Comparison of ENCODE assay signal across 8 cellular contexts in genomic region chr3:43691120-43692002, GRCh38. TPM values are rescaled to one million over a fixed set of nuclear protein-coding genes. Genes with fewer than 3 reads are reported as not detected.
DNase-seq lines count a peak whose midpoint lies in the region; ATAC-seq and TF ChIP-seq lines count a peak whose summit lies in the region.

No MANE protein-coding gene starts in this region.

- H4K20me1 ChIP-seq in OCI-LY3 (ENCODE audit: insufficient read depth, low read length): no peaks in the 10 kb centered on the region

- DNase-seq in AG08395 (ENCODE audit: low spot score) (peak; percentile 19), activated gamma-delta T cell treated with Interleukin-2 at 50 U/mL for 16 hours (peak; percentile 28), neuronal stem cell (ENCODE audit: low spot score) (peak; percentile 36), thoracic aorta (ENCODE audit: low spot score) (peak; percentile 36)

- TF ChIP-seq CTCF in OCI-LY3 (IDR thresholded peaks at IDR 0.05; ENCODE audit: low read depth, low read length) (no peak; the same call in 1 of the 2 replicates), gastroesophageal sphincter (IDR thresholded peaks at IDR 0.05) (no peak), thoracic aorta (IDR thresholded peaks at IDR 0.05) (no peak)

- H4K8ac ChIP-seq in neuronal stem cell (ENCODE audit: low read depth, low read length): no peak overlapping the region

- H3K14ac ChIP-seq in neuronal stem cell (ENCODE audit: low read length): no peak overlapping the region

- peak overlapping the region; percentile 45 for H2BK5ac ChIP-seq in neuronal stem cell (ENCODE audit: low read length)

- H3K79me2 ChIP-seq in OCI-LY3 (ENCODE audit: low read length): peaks cover 47% of the 10 kb centered on the region

- no peak overlapping the region for H2BK15ac ChIP-seq in neuronal stem cell (ENCODE audit: low read length)

- no peak overlapping the region for H2AK5ac ChIP-seq in neuronal stem cell (ENCODE audit: low read depth, low read length)

- peak overlapping the region; percentile 44 for H3K27ac ChIP-seq in OCI-LY3 (ENCODE audit: low read length)
- H3K27ac ChIP-seq in gastroesophageal sphincter: peak overlapping the region; percentile 81 to 98 (median 96)
- H3K27ac ChIP-seq in neuronal stem cell (replicated peaks; ENCODE audit: low read length): peak overlapping the region; percentile 66
- H3K27ac ChIP-seq in thoracic aorta: peak overlapping the region; percentile 85 to 91

- H3K9ac ChIP-seq in OCI-LY3 (ENCODE audit: low read length) (peak overlapping the region; percentile 83), neuronal stem cell (ENCODE audit: low read depth, low read length, poor library complexity) (peak overlapping the region; percentile 82)

- no peaks in the 10 kb centered on the region for H3K9me3 ChIP-seq in OCI-LY3 (ENCODE audit: insufficient read depth, low read length)
- H3K9me3 ChIP-seq in gastroesophageal sphincter: no peaks in the 10 kb centered on the region
- no peaks in the 10 kb centered on the region for H3K9me3 ChIP-seq in neuronal stem cell (replicated peaks in 1 of 2; ENCODE audit: control insufficient read depth in 2 of 2, insufficient read depth in 1 of 2, low read depth in 1 of 2, low read length in 2 of 2)
- H3K9me3 ChIP-seq in thoracic aorta: no peaks in the 10 kb centered on the region

- H3K4me3 ChIP-seq in OCI-LY3 (ENCODE audit: low read length) (peak overlapping the region; percentile 92), gastroesophageal sphincter (peak overlapping the region; percentile 72 to 96), neuronal stem cell (ENCODE audit: low read length in 2 of 2) (peak overlapping the region; percentile 86 to 93), thoracic aorta (peak overlapping the region; percentile 93)

- H2BK12ac ChIP-seq in neuronal stem cell (ENCODE audit: low read length): no peak overlapping the region

- ATAC-seq in GM18907 (IDR thresholded peaks at IDR 0.05; ENCODE audit: unreplicated experiment) (peak; percentile 47), HG03175 (IDR thresholded peaks at IDR 0.05; ENCODE audit: unreplicated experiment) (peak; percentile 39), gastroesophageal sphincter (peak; percentile 52), thoracic aorta (ENCODE audit: insufficient number of reproducible peaks, low FRiP score, low read depth) (peak; percentile 11)

- TF ChIP-seq EP300 in gastroesophageal sphincter (IDR thresholded peaks at IDR 0.05): no peak

- WGBS in gastroesophageal sphincter (ENCODE audit: low coverage in 1 of 2), 2 donors: 2 to 8% methylated on average over 4 to 6 of the region's 72 CpGs
- no CpG with 5 or more reads among the region's 72 CpGs for WGBS in neuronal stem cell (ENCODE audit: extremely low coverage in 2 of 2, insufficient read length in 2 of 2, insufficient replicate concordance in 1 of 2), 2 donors

- no peak overlapping the region for H4K91ac ChIP-seq in neuronal stem cell (ENCODE audit: low read depth, low read length, poor library complexity)

- no peak for TF ChIP-seq POLR2A in gastroesophageal sphincter (IDR thresholded peaks at IDR 0.05)

- H3K4ac ChIP-seq in neuronal stem cell (ENCODE audit: low read length): no peak overlapping the region

- peaks cover 16% of the 10 kb centered on the region for H3K4me1 ChIP-seq in OCI-LY3 (ENCODE audit: low read length)
- H3K4me1 ChIP-seq in gastroesophageal sphincter: peaks cover 2 to 52% (median 5%) of the 10 kb centered on the region in 3 donors
- peaks cover 1 to 3% of the 10 kb centered on the region in 2 donors for H3K4me1 ChIP-seq in neuronal stem cell (ENCODE audit: control insufficient read depth in 2 of 2, insufficient read depth in 1 of 2, low read depth in 1 of 2, low read length in 2 of 2)
- H3K4me1 ChIP-seq in thoracic aorta (ENCODE audit: control insufficient read depth in 1 of 2, low read depth in 2 of 2): peaks cover 7 to 30% of the 10 kb centered on the region in 2 donors

- H3K79me1 ChIP-seq in neuronal stem cell (ENCODE audit: low read depth, low read length): no peaks in the 10 kb centered on the region

- no peaks in the 10 kb centered on the region for H3K27me3 ChIP-seq in OCI-LY3 (ENCODE audit: low read depth, low read length)
- no peaks in the 10 kb centered on the region for H3K27me3 ChIP-seq in gastroesophageal sphincter
- no peaks in the 10 kb centered on the region for H3K27me3 ChIP-seq in neuronal stem cell (ENCODE audit: control insufficient read depth in 3 of 3, insufficient read depth in 3 of 3, low read depth in 1 of 3, low read length in 3 of 3)
- H3K27me3 ChIP-seq in thoracic aorta (replicated peaks; ENCODE audit: insufficient read depth): no peaks in the 10 kb centered on the region

- H3K18ac ChIP-seq in neuronal stem cell (ENCODE audit: low read length): peak overlapping the region; percentile 67

- peak overlapping the region; percentile 94 for H3K4me2 ChIP-seq in OCI-LY3 (ENCODE audit: low read length)
- H3K4me2 ChIP-seq in neuronal stem cell (ENCODE audit: insufficient read depth, low read length, poor library complexity, severe bottlenecking): peak overlapping the region; percentile 78

- peak overlapping the region; percentile 100 for H3K23ac ChIP-seq in neuronal stem cell (ENCODE audit: low read depth, low read length, poor library complexity)

- H2BK120ac ChIP-seq in neuronal stem cell (ENCODE audit: low read depth, low read length): no peak overlapping the region

- H2AFZ ChIP-seq in OCI-LY3 (ENCODE audit: low read depth, low read length) (peak overlapping the region; percentile 87), neuronal stem cell (ENCODE audit: low read length) (peak overlapping the region; percentile 98)

- H3K36me3 ChIP-seq in OCI-LY3 (replicated peaks; ENCODE audit: low read depth, low read length) (no peaks in the 10 kb centered on the region), gastroesophageal sphincter (no peaks in the 10 kb centered on the region), neuronal stem cell (replicated peaks in 1 of 2; ENCODE audit: control insufficient read depth in 2 of 2, insufficient read depth in 2 of 2, low read length in 2 of 2) (peaks cover 0 to 4% of the 10 kb centered on the region in 2 donors), thoracic aorta (no peaks in the 10 kb centered on the region)

RNA-seq across cellular contexts. Expression of gene ABHD5, which starts 0.6 kb away (rescaled TPM):
- total RNA-seq in gastroesophageal sphincter (10 to 100 TPM; 26.1 to 53.2 (median 34.8) TPM), thoracic aorta (10 to 100 TPM; 33.3 to 37.1 TPM)
- 4.5 TPM for polyA plus RNA-seq in neuronal stem cell (2013, experiment 1 of 2)
- polyA plus RNA-seq in neuronal stem cell (2013, experiment 2 of 2): 4.4 TPM

Comparison
In these comparisons a context has a peak if more than half of its experiments do, and no peak if none do; other contexts are left out.
1. Peak in every context shown above with its lines: DNase-seq, ATAC-seq, H3K4me3 ChIP-seq and H3K27ac ChIP-seq.
2. H3K27ac ChIP-seq: peak in every context shown above with its lines; median percentile 96 in gastroesophageal sphincter; 88 in thoracic aorta; 66 in neuronal stem cell; 44 in OCI-LY3.